In the genomic region with DNA sequence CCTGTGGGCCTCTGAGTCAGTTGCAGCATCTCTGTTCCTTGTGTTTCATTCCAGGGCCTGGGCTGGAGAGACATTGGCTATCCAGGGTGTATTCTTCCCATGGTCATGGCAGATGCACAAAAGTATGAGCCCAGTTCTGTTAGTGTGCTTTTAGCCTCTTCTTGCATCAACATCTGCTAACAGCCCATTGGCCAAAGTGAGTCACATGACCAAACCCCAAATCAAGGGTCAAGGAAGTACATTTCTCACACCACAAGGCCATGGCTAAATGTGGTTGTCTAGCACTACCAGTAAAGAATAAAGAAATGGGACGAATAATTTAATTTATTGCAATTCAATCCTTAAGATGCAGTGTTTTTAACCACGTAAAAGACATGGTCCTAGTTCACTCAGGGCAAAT, we compare ENCODE assay signal across 9 cellular contexts. TPM values are rescaled to one million over a fixed set of nuclear protein-coding genes. Genes with fewer than 3 reads are reported as not detected.
"Had no signal": no experiment of that assay in that cellular context is flagged by ENCODE, and none has a peak within 500 bp of the region (broad histone marks: within the 10 kb centered on the region; RNA-seq: fewer than 3 reads in every experiment).

No MANE protein-coding gene starts in this region.

- ATAC-seq: GM12878 had no signal

- H3K4me3 ChIP-seq: GM12878 had no signal

- DNase-seq: GDM1, GF-D8 had no signal

- FAIRE-seq: G401.6, GM12878, GM12891, GM12892, GM18507, GM19239 had no signal

RNA-seq across cellular contexts. Expression of a gene that starts 43.9 kb away (rescaled TPM):
- total RNA-seq: G401 had no signal
